ENCODE assay signal across 27 cellular contexts in genomic region chr17:43750154-43750553, GRCh38. TPM values are rescaled to one million over a fixed set of nuclear protein-coding genes. Genes with fewer than 3 reads are reported as not detected.
"Had no signal": no experiment of that assay in that cellular context is flagged by ENCODE, and none has a peak within 500 bp of the region (broad histone marks: within the 10 kb centered on the region; RNA-seq: fewer than 3 reads in every experiment).

No MANE protein-coding gene starts in this region.

- H3K4me3 ChIP-seq: ascending aorta, colonic mucosa, ovary, psoas muscle, right atrium auricular region, thyroid gland, upper lobe of right lung had no signal

- H3K27ac ChIP-seq: brain microvascular endothelial cell, colonic mucosa, neutrophil, ovary, psoas muscle, right atrium auricular region, thyroid gland, upper lobe of right lung had no signal

- DNase-seq: activated CD4-positive, alpha-beta T cell treated with anti-CD3 and anti-CD28 coated beads, Interleukin-2, amount 50 U/mL, for 4 hours; activated CD8-positive, alpha-beta memory T cell treated with anti-CD3 and anti-CD28 coated beads for 24 hours; activated CD8-positive, alpha-beta memory T cell treated with anti-CD3 and anti-CD28 coated beads, Interleukin-2, amount 50 U/mL, for 4 hours; activated T-cell treated with anti-CD3 and anti-CD28 coated beads, Interleukin-2, amount 50 U/mL, for 24 hours; brain microvascular endothelial cell; colonic mucosa; endodermal cell; foreskin melanocyte; immature natural killer cell; ovary; psoas muscle; stimulated activated CD4-positive, alpha-beta T cell treated with anti-CD3 and anti-CD28 coated beads, Interleukin-4, amount 100 ng/mL, for 24 hours; stimulated activated naive CD8-positive, alpha-beta T cell treated with anti-CD3 and anti-CD28 coated beads, Interleukin-15, Interleukin-2, amounts not matched to agents 100 U/mL and 50 U/mL, for 24 hours; T-cell; thyroid gland; upper lobe of right lung had no signal

- H3K9me3 ChIP-seq: ascending aorta, colonic mucosa, neutrophil, ovary, psoas muscle, right atrium auricular region, thyroid gland, upper lobe of right lung had no signal

- H3K4me3 Mint-ChIP-seq: activated T-cell treated with anti-CD3 and anti-CD28 coated beads, Interleukin-2, amount 50 U/mL, for 24 hours; activated T-helper 17 cell treated with anti-CD3 and anti-CD28 coated beads, Interleukin-2, amount 50 U/mL, for 72 hours; endodermal cell; immature natural killer cell; memory B cell; natural killer cell treated with Interleukin-12 subunit alpha and Interleukin-12 subunit beta and Interleukin-15 and Interleukin-18, amount 100 ng/mL, for 72 hours; T-cell had no signal

- H3K27me3 ChIP-seq: ascending aorta, brain microvascular endothelial cell, ovary, right atrium auricular region, thyroid gland had no signal

- H3K4me1 ChIP-seq: colonic mucosa had no signal

- H3K36me3 ChIP-seq: ascending aorta, brain microvascular endothelial cell, colonic mucosa, neutrophil, ovary, right atrium auricular region, thyroid gland, upper lobe of right lung had no signal

- H3K9me3 Mint-ChIP-seq: activated naive CD4-positive, alpha-beta T cell treated with anti-CD3 and anti-CD28 coated beads, Interleukin-2, amount 50 U/mL, for 72 hours; activated T-cell treated with anti-CD3 and anti-CD28 coated beads, Interleukin-2, amount 50 U/mL, for 24 hours; activated T-helper 17 cell treated with anti-CD3 and anti-CD28 coated beads, Interleukin-2, amount 50 U/mL, for 72 hours; endodermal cell; immature natural killer cell; memory B cell; natural killer cell treated with Interleukin-12 subunit alpha and Interleukin-12 subunit beta and Interleukin-15 and Interleukin-18, amount 100 ng/mL, for 72 hours; T-cell had no signal

- H3K4me1 Mint-ChIP-seq: activated T-helper 17 cell treated with anti-CD3 and anti-CD28 coated beads, Interleukin-2, amount 50 U/mL, for 72 hours had no signal

- H3K27ac Mint-ChIP-seq: activated T-cell treated with anti-CD3 and anti-CD28 coated beads, Interleukin-2, amount 50 U/mL, for 24 hours; activated T-helper 17 cell treated with anti-CD3 and anti-CD28 coated beads, Interleukin-2, amount 50 U/mL, for 72 hours; endodermal cell; memory B cell; T-cell had no signal

- H3K36me3 Mint-ChIP-seq: activated naive CD4-positive, alpha-beta T cell treated with anti-CD3 and anti-CD28 coated beads, Interleukin-2, amount 50 U/mL, for 72 hours; memory B cell; natural killer cell treated with Interleukin-12 subunit alpha and Interleukin-12 subunit beta and Interleukin-15 and Interleukin-18, amount 100 ng/mL, for 72 hours; T-cell had no signal

- ATAC-seq: activated naive CD4-positive, alpha-beta T cell treated with anti-CD3 and anti-CD28 coated beads, Interleukin-2, amount 50 U/mL, for 72 hours; activated T-helper 17 cell treated with anti-CD3 and anti-CD28 coated beads, Interleukin-2, amount 50 U/mL, for 72 hours; natural killer cell treated with Interleukin-12 subunit alpha and Interleukin-12 subunit beta and Interleukin-15 and Interleukin-18, amount 100 ng/mL, for 72 hours; psoas muscle; stimulated activated naive CD8-positive, alpha-beta T cell treated with anti-CD3 and anti-CD28 coated beads, Interleukin-15, Interleukin-2, amounts not matched to agents 100 U/mL and 50 U/mL, for 24 hours; T-cell had no signal

RNA-seq across cellular contexts. Expression of gene SOST, which starts 8.4 kb away (rescaled TPM):
- total RNA-seq: activated naive CD4-positive, alpha-beta T cell treated with anti-CD3 and anti-CD28 coated beads, Interleukin-2, amount 50 U/mL, for 72 hours; activated T-helper 17 cell treated with anti-CD3 and anti-CD28 coated beads, Interleukin-2, amount 50 U/mL, for 72 hours; colonic mucosa; endodermal cell; epithelial cell of proximal tubule; liver; natural killer cell treated with Interleukin-12 subunit alpha and Interleukin-12 subunit beta and Interleukin-15 and Interleukin-18, amount 100 ng/mL, for 72 hours; ovary; psoas muscle; right atrium auricular region; subcutaneous adipose tissue; T-cell; thyroid gland; upper lobe of right lung had no signal
- polyA plus RNA-seq: adipose tissue, liver, psoas muscle had no signal

RNA-seq across cellular contexts. Expression of gene CFAP97D1, which starts 30.1 kb away (rescaled TPM):
- total RNA-seq: activated naive CD4-positive, alpha-beta T cell treated with anti-CD3 and anti-CD28 coated beads, Interleukin-2, amount 50 U/mL, for 72 hours; activated T-helper 17 cell treated with anti-CD3 and anti-CD28 coated beads, Interleukin-2, amount 50 U/mL, for 72 hours; ascending aorta; colonic mucosa; endodermal cell; epithelial cell of proximal tubule; natural killer cell treated with Interleukin-12 subunit alpha and Interleukin-12 subunit beta and Interleukin-15 and Interleukin-18, amount 100 ng/mL, for 72 hours; psoas muscle; right atrium auricular region; T-cell; upper lobe of right lung had no signal
- polyA plus RNA-seq: adipose tissue, immature natural killer cell, liver, ovary had no signal
